Comparison of ENCODE assay signal across 10 cellular contexts in genomic region chr19:6947745-6948144, GRCh38.
A peak's percentile ranks its signal among the peaks of the same experiment; 100 is the strongest.
DNase-seq lines count a peak whose midpoint lies in the region; ATAC-seq, FAIRE-seq and TF ChIP-seq lines count a peak whose summit lies in the region.
"Had no signal": no experiment of that assay in that cellular context is flagged by ENCODE, and none has a peak within 500 bp of the region (broad histone marks: within the 10 kb centered on the region; RNA-seq: fewer than 3 reads in every experiment).

No MANE protein-coding gene starts in this region.

- no peaks in the 10 kb centered on the region for H3K4me1 ChIP-seq in CD8-positive, alpha-beta memory T cell (ENCODE audit: insufficient read depth, low read length)
- H3K4me1 ChIP-seq in tibial nerve = no peaks in the 10 kb centered on the region

- no peaks in the 10 kb centered on the region for H3K9me3 ChIP-seq in CD8-positive, alpha-beta memory T cell (ENCODE audit: low read length)
- H3K9me3 ChIP-seq in tibial nerve = peaks cover 0 to 11% (median 0%) of the 10 kb centered on the region in 4 donors

- H3K27ac Mint-ChIP-seq in CD8-positive, alpha-beta memory T cell = peak overlapping the region in 1 of 8 donors; percentile 88
- H3K27ac Mint-ChIP-seq: activated B cell treated with CpG ODN at 0.5 μM for 24 hours had no signal

- H3K9me3 Mint-ChIP-seq in CD8-positive, alpha-beta memory T cell = no peaks in the 10 kb centered on the region
- H3K9me3 Mint-ChIP-seq: activated B cell treated with CpG ODN at 0.5 μM for 24 hours had no signal

- no peak for TF ChIP-seq EP300 in tibial nerve (IDR thresholded peaks at IDR 0.05)

- no peaks in the 10 kb centered on the region for H3K36me3 Mint-ChIP-seq in CD8-positive, alpha-beta memory T cell

- peak; percentile 76 for FAIRE-seq in GM12892 (lab: Jason Lieb, UNC)
- FAIRE-seq: kidney had no signal

- H3K4me3 Mint-ChIP-seq in CD8-positive, alpha-beta memory T cell = peak overlapping the region in 1 of 7 donors; percentile 32
- H3K4me3 Mint-ChIP-seq: activated B cell treated with CpG ODN at 0.5 μM for 24 hours had no signal

- DNase-seq in GM12892 (ENCODE audit: insufficient read length) (peak; percentile 30), HK-2 (ENCODE audit: unreplicated experiment) (peak; percentile 55), tibial nerve (ENCODE audit: low spot score in 2 of 2) (no peak), left ventricle myocardium superior (no peak)
- DNase-seq in activated T-cell treated with anti-CD3 and anti-CD28 coated beads, Interleukin-2, amount 50 U/mL, for 48 hours = peak; percentile 62 to 72
- peak; percentile 17 for DNase-seq in stimulated activated CD4-positive, alpha-beta T cell treated with anti-CD3 and anti-CD28 coated beads, Interleukin-12 subunit alpha, Interleukin-12 subunit beta, amount 100 ng/mL, for 4 hours
- no peak for DNase-seq in CD8-positive, alpha-beta memory T cell
- DNase-seq: activated B cell treated with CpG ODN at 0.5 μM for 24 hours, kidney had no signal

- CTCF ChIA-PET in CD8-positive, alpha-beta memory T cell (lab: Charles Lee) = interaction anchor here (1.3 kb wide), 1 partner anchor 16 kb away, joined by 6 read pairs; no protein-coding TSS in a partner anchor

- peaks cover 12 to 16% of the 10 kb centered on the region in 2 donors for H3K27me3 Mint-ChIP-seq in CD8-positive, alpha-beta memory T cell

- ATAC-seq in left ventricle myocardium superior = no peak
- ATAC-seq in GM18517 (IDR thresholded peaks at IDR 0.05; ENCODE audit: unreplicated experiment) = no peak

- H3K27me3 ChIP-seq in CD8-positive, alpha-beta memory T cell (ENCODE audit: insufficient read depth, low read length, poor library complexity, severe bottlenecking) = no peaks in the 10 kb centered on the region
- H3K27me3 ChIP-seq in tibial nerve = no peaks in the 10 kb centered on the region

- peaks cover 4 to 12% (median 11%) of the 10 kb centered on the region in 3 donors for H3K4me1 Mint-ChIP-seq in CD8-positive, alpha-beta memory T cell
- H3K4me1 Mint-ChIP-seq: activated B cell treated with CpG ODN at 0.5 μM for 24 hours had no signal

- H3K27ac ChIP-seq in CD8-positive, alpha-beta memory T cell (ENCODE audit: low read depth, low read length) = no peak overlapping the region
- no peak overlapping the region for H3K27ac ChIP-seq in tibial nerve

- H3K36me3 ChIP-seq in CD8-positive, alpha-beta memory T cell (ENCODE audit: insufficient read depth, low read length) = no peaks in the 10 kb centered on the region
- no peaks in the 10 kb centered on the region for H3K36me3 ChIP-seq in tibial nerve

- no peak for TF ChIP-seq CTCF in tibial nerve (IDR thresholded peaks at IDR 0.05)

- intact Hi-C loops in left ventricle myocardium superior (cut with micrococcal nuclease) = no loop called here

- H3K4me3 ChIP-seq in CD8-positive, alpha-beta memory T cell (ENCODE audit: low read length) = no peak overlapping the region
- H3K4me3 ChIP-seq in tibial nerve = no peak overlapping the region

- POLR2A ChIA-PET in CD8-positive, alpha-beta memory T cell (lab: Charles Lee) = interaction anchor here (0.9 kb wide), 1 partner anchor 84 kb away, joined by 3 read pairs; no protein-coding TSS in a partner anchor

- TF ChIP-seq POLR2A in GM12892 (IDR thresholded peaks at IDR 0.05; ENCODE audit: low read depth, low read length) (no peak), tibial nerve (IDR thresholded peaks at IDR 0.05) (no peak)

- WGBS in tibial nerve, 2 donors = 43 to 53% methylated on average over 5 of the region's 5 CpGs

Comparison
In these comparisons a context has a peak if more than half of its experiments do, and no peak if none do; other contexts are left out.
1. DNase-seq: peak in GM12892 (single experiment), HK-2 (single experiment), activated T-cell treated with anti-CD3 and anti-CD28 coated beads, Interleukin-2, amount 50 U/mL, for 48 hours (2 of 2) and stimulated activated CD4-positive, alpha-beta T cell treated with anti-CD3 and anti-CD28 coated beads, Interleukin-12 subunit alpha, Interleukin-12 subunit beta, amount 100 ng/mL, for 4 hours (single experiment); none in CD8-positive, alpha-beta memory T cell (0 of 5), tibial nerve (0 of 2) and left ventricle myocardium superior (single experiment).